1 cellular context compared by ENCODE assay signal in the genomic region with DNA sequence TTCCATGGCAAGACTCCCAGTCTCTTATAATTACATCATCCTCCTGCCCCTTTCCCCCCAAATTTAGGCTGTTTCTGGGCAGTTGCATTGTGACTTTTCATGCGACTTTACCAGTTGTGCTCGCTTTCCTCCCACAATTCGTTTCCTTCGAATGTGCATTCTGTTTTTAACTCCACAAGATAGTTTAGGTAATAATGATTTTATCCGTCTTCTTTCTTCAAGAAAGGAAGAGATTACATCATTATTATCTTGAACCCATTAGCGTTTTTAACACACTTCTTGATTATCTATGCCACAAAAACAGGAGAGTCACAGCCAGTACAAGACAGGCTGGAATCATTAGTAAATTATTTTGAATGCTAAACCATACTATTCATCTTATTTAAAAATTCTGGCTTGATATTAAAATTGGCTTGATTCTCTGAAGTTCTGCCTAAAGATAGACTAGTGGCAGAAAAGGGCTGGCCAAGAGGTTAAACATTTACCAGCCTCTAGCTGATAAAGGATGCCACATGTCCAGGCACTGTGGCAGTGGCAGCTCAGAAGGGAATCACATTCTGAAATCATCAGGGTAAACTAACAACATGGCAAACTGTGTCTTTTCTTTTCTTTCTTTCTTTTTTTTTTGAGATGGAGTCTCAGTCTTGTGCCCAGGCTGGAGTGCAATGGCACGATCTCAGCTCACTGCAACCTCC.
TF ChIP-seq lines count a peak whose summit lies in the region.

No MANE protein-coding gene starts in this region.

TF ChIP-seq in GM23338, 12 proteins besides CTCF, POLR2A, EP300 and RAD21 (continued from another document):
- no peak for TF ChIP-seq ZNF462 (CRISPR knock-in tag; IDR thresholded peaks at IDR 0.05)
- no peak for TF ChIP-seq CREB1 (CRISPR knock-in tag; IDR thresholded peaks at IDR 0.05; ENCODE audit: low read depth)
- no peak for TF ChIP-seq EZH2 (IDR thresholded peaks at IDR 0.05; ENCODE audit: low read depth, unreplicated experiment)
- TF ChIP-seq, protein P1, sequence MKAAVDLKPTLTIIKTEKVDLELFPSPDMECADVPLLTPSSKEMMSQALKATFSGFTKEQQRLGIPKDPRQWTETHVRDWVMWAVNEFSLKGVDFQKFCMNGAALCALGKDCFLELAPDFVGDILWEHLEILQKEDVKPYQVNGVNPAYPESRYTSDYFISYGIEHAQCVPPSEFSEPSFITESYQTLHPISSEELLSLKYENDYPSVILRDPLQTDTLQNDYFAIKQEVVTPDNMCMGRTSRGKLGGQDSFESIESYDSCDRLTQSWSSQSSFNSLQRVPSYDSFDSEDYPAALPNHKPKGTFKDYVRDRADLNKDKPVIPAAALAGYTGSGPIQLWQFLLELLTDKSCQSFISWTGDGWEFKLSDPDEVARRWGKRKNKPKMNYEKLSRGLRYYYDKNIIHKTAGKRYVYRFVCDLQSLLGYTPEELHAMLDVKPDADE (IDR thresholded peaks at IDR 0.05), result no peak
- TF ChIP-seq NANOG (IDR thresholded peaks at IDR 0.05; ENCODE audit: borderline replicate concordance), result no peak
- no peak for TF ChIP-seq STAT1 (IDR thresholded peaks at IDR 0.05; ENCODE audit: unreplicated experiment)
